In the genomic region with DNA sequence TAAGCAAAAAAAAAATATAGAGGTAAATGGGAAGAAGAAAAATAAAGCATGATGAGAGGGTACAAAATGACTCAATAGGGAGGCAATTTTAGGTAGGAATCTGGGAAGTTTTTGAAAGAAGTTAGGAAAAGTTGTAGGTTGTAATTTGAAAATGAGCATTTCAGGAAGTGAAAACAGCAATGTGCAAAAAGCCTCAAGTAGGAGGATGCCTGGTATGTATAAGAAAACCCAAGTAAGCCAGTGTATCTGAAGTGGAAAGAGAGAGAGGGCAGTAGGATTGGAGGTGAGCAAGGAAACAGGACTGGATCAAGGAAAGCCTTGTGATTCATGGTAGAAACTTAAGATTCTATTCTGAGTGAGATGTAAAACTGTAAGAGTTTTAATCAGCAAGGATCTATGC, we compare ENCODE assay signal across 24 cellular contexts.
"Had no signal": no experiment of that assay in that cellular context is flagged by ENCODE, and none has a peak within 500 bp of the region (broad histone marks: within the 10 kb centered on the region; RNA-seq: fewer than 3 reads in every experiment).

No MANE protein-coding gene starts in this region.

- H3K27ac ChIP-seq: ascending aorta, brain microvascular endothelial cell, left lung, parathyroid adenoma, thyroid gland, upper lobe of right lung had no signal

- ATAC-seq: esophagus mucosa; left lung; right cardiac atrium; stimulated activated naive CD8-positive, alpha-beta T cell treated with anti-CD3 and anti-CD28 coated beads, Interleukin-15, Interleukin-2, amounts not matched to agents 100 U/mL and 50 U/mL, for 24 hours; upper lobe of right lung had no signal

- H3K9me3 ChIP-seq: adrenal gland, ascending aorta, left lung, thyroid gland, upper lobe of right lung had no signal

- H3K36me3 ChIP-seq: adrenal gland, ascending aorta, brain microvascular endothelial cell, left lung, thyroid gland, upper lobe of right lung had no signal

- H3K4me3 ChIP-seq: adrenal gland, ascending aorta, left lung, lung, thyroid gland, upper lobe of right lung had no signal

- DNase-seq: activated CD4-positive, alpha-beta memory T cell treated with anti-CD3 and anti-CD28 coated beads for 36 hours; activated CD4-positive, alpha-beta T cell treated with anti-CD3 and anti-CD28 coated beads for 48 hours; activated T-cell treated with anti-CD3 and anti-CD28 coated beads for 4 hours; adrenal gland; brain microvascular endothelial cell; caudate nucleus; effector memory CD8-positive, alpha-beta T cell; foreskin melanocyte; hippocampal formation; kidney glomerular epithelial cell; left lung; naive B cell; nucleus accumbens; right cardiac atrium; stimulated activated CD4-positive, alpha-beta T cell treated with anti-CD3 and anti-CD28 coated beads, Interleukin-12 subunit alpha, Interleukin-12 subunit beta, amount 100 ng/mL, for 4 hours; stimulated activated CD4-positive, alpha-beta T cell treated with anti-CD3 and anti-CD28 coated beads, Interleukin-4, amount 100 ng/mL, for 4 hours; stimulated activated naive CD8-positive, alpha-beta T cell treated with anti-CD3 and anti-CD28 coated beads, Interleukin-15, Interleukin-2, amounts not matched to agents 100 U/mL and 50 U/mL, for 24 hours; T1000; thyroid gland; upper lobe of right lung had no signal

- H3K27me3 ChIP-seq: adrenal gland, ascending aorta, brain microvascular endothelial cell, left lung, thyroid gland, upper lobe of right lung had no signal

- H3K4me1 ChIP-seq: adrenal gland, parathyroid adenoma, upper lobe of right lung had no signal

- H3K9ac ChIP-seq: parathyroid adenoma had no signal
